In genomic region chr17:64261422-64262124, GRCh38 we compare ENCODE assay signal across 8 cellular contexts. TPM values are rescaled to one million over a fixed set of nuclear protein-coding genes. Genes with fewer than 3 reads are reported as not detected.
DNase-seq lines count a peak whose midpoint lies in the region; FAIRE-seq and TF ChIP-seq lines count a peak whose summit lies in the region.

No MANE protein-coding gene starts in this region.

- FAIRE-seq in bronchial epithelial cell (lab: Jason Lieb, UNC): no peak

- H3K36me3 ChIP-seq in bronchial epithelial cell (ENCODE audit: control insufficient read depth, insufficient read depth, low read length) (no peaks in the 10 kb centered on the region), muscle layer of duodenum (ENCODE audit: control insufficient read depth in 1 of 2, insufficient read depth in 2 of 2, low read length in 2 of 2) (no peaks in the 10 kb centered on the region)

- CTCF ChIA-PET in AG04449 (lab: Yijun Ruan, JAX): interaction anchor here (0.9 to 2.4 kb wide), 4 partner anchors 8 to 20 kb away, joined by 3 to 10 read pairs (median 3); no protein-coding TSS in a partner anchor

- H3K27me3 ChIP-seq in bronchial epithelial cell (ENCODE audit: control insufficient read depth, insufficient read depth, low read length) (no peaks in the 10 kb centered on the region), muscle layer of duodenum (ENCODE audit: low read depth, low read length) (no peaks in the 10 kb centered on the region)

- H3K27ac ChIP-seq in muscle layer of duodenum (ENCODE audit: low read length): peak overlapping the region; percentile 49

- peak overlapping the region; percentile 79 for H3K4me3 ChIP-seq in AG04449 (ENCODE audit: low read depth, low read length)
- H3K4me3 ChIP-seq in LNCaP clone FGC (ENCODE audit: low read depth, low read length): peak overlapping the region; percentile 83
- H3K4me3 ChIP-seq in bronchial epithelial cell (ENCODE audit: low read depth, low read length): peak overlapping the region; percentile 88
- H3K4me3 ChIP-seq in muscle layer of duodenum (ENCODE audit: low read depth in 1 of 2, low read length in 2 of 2): peak overlapping the region; percentile 69 to 91

- POLR2A ChIA-PET in AG04449 (lab: Yijun Ruan, JAX): interaction anchor here (2.5 kb wide), 1 partner anchor 116 kb away, joined by 29 read pairs; no protein-coding TSS in a partner anchor

- no peaks in the 10 kb centered on the region for H3K9me3 ChIP-seq in muscle layer of duodenum (ENCODE audit: control insufficient read depth in 1 of 2, low read length in 2 of 2)

- no peak for DNase-seq in AG04449 (ENCODE audit: low read depth, low spot score)
- no peak for DNase-seq in LNCaP clone FGC (ENCODE audit: low read depth)
- DNase-seq in bronchial epithelial cell (ENCODE audit: low read depth): no peak
- DNase-seq in ACHN: no peak
- no peak for DNase-seq in AG08395 (ENCODE audit: low spot score)
- DNase-seq in COLO668 (lab: John Stamatoyannopoulos, UW; ENCODE audit: unreplicated experiment): no peak
- no peak for DNase-seq in D341Med (ENCODE audit: low spot score)

- in situ Hi-C loops in ACHN (cut with HindIII; ENCODE audit: low pct_ligation_motif_present, low pct_unique_long_range_greater_than_20kb, low sequenced_read_pairs): loop anchor here (25.0 kb wide), 1 partner anchor 224 kb away; no protein-coding TSS in a partner anchor

- H3K4me1 ChIP-seq in muscle layer of duodenum (ENCODE audit: control insufficient read depth in 1 of 2, insufficient read depth in 2 of 2, low read length in 2 of 2): peaks cover 6 to 21% of the 10 kb centered on the region in 2 donors

- no peak for TF ChIP-seq CTCF in AG04449 (IDR thresholded peaks at IDR 0.05; ENCODE audit: insufficient read depth, low read length, missing control alignments)
- TF ChIP-seq CTCF in LNCaP clone FGC (IDR thresholded peaks at IDR 0.05; ENCODE audit: control insufficient read depth, extremely low read depth, insufficient read depth): no peak
- TF ChIP-seq CTCF in bronchial epithelial cell (IDR thresholded peaks at IDR 0.05; ENCODE audit: insufficient read depth, low read length, severe bottlenecking): no peak

RNA-seq across cellular contexts. Expression of gene TEX2, which starts 1.5 kb away (rescaled TPM):
- 14.7 and 23.0 TPM in 2 replicates for total RNA-seq in bronchial epithelial cell
